23 cellular contexts compared by ENCODE assay signal in the genomic region with DNA sequence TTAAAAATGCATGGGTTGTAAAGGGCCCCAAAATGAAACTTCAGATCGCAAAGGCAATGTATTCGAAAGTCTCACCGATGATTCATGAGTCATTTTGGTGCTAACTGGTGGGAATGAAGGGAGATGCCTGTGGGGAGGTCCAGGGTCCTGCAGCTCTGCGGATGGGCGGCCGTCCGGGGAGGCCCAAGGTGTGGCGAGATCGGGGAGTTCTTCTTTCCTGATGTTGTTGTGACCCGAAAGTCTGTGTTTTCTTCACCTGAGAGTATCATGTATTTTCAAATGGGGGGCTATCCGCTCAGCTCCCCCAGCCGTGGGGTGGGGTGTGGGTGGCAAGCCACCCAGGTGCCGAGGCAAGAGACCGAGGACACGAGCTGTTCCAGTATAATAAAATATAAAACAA. TPM values are rescaled to one million over a fixed set of nuclear protein-coding genes. Genes with fewer than 3 reads are reported as not detected.
DNase-seq lines count a peak whose midpoint lies in the region; ATAC-seq and TF ChIP-seq lines count a peak whose summit lies in the region.
"Had no signal": no experiment of that assay in that cellular context is flagged by ENCODE, and none has a peak within 500 bp of the region (broad histone marks: within the 10 kb centered on the region; RNA-seq: fewer than 3 reads in every experiment).

No MANE protein-coding gene starts in this region.

- DNase-seq in cardiac septum (ENCODE audit: low spot score) (peak; percentile 56), Right ventricle myocardium inferior (ENCODE audit: missing footprints) (no peak), chondrocyte (ENCODE audit: low spot score) (peak; percentile 50), memory B cell (ENCODE audit: low spot score in 2 of 2) (no peak), spleen (peak; percentile 59), MG63 (no peak), dermis blood vessel endothelial cell (no peak), GM03348 (ENCODE audit: low spot score) (no peak)
- DNase-seq: AML-193, GDM1, HFFc6, Kasumi-1, NCI-H1092 treated with DMSO at 0.1 percent for 48 hours, NCI-H1436 treated with DMSO at 0.1 percent for 48 hours, NCI-H2029, NCI-H524 treated with DMSO at 0.1 percent for 48 hours, NCI-H82 had no signal

- TF ChIP-seq CTCF in chondrocyte (IDR thresholded peaks at IDR 0.05) = no peak
- TF ChIP-seq CTCF in spleen (IDR thresholded peaks at IDR 0.05 in 8 of 11, conservative IDR thresholded peaks at IDR 0.05 in 3 of 11) = no peak

- no peak overlapping the region for H3K4me3 ChIP-seq in spleen
- H3K4me3 ChIP-seq in MG63 = no peak overlapping the region
- H3K4me3 ChIP-seq: SJSA1 had no signal

- no peaks in the 10 kb centered on the region for H3K27me3 ChIP-seq in spleen (replicated peaks in 1 of 7)
- H3K27me3 ChIP-seq in MG63 = no peaks in the 10 kb centered on the region
- H3K27me3 ChIP-seq: SJSA1 had no signal

- ATAC-seq in Right ventricle myocardium inferior (no peak), memory B cell (ENCODE audit: low read depth) (no peak)
- ATAC-seq: Panc1 had no signal

- TF ChIP-seq POLR2A in spleen (IDR thresholded peaks at IDR 0.05) = no peak

- H3K4me3 Mint-ChIP-seq in chondrocyte (ENCODE audit: unreplicated experiment) = no peak overlapping the region
- H3K4me3 Mint-ChIP-seq in memory B cell = no peak overlapping the region
- H3K4me3 Mint-ChIP-seq: H9, HFFc6 had no signal

- H3K27ac Mint-ChIP-seq in chondrocyte (ENCODE audit: unreplicated experiment) = no peak overlapping the region
- H3K27ac Mint-ChIP-seq in memory B cell = peak overlapping the region; percentile 20
- H3K27ac Mint-ChIP-seq: HFFc6 had no signal

- H3K9me3 ChIP-seq in spleen = no peaks in the 10 kb centered on the region
- H3K9me3 ChIP-seq in MG63 = no peaks in the 10 kb centered on the region
- H3K9me3 ChIP-seq: SJSA1 had no signal

- H3K27me3 Mint-ChIP-seq in chondrocyte (ENCODE audit: low read depth) (no peaks in the 10 kb centered on the region), memory B cell (no peaks in the 10 kb centered on the region)

- H3K36me3 ChIP-seq in spleen (peaks cover 0 to 73% (median 13%) of the 10 kb centered on the region in 6 donors), MG63 (peaks cover 35% of the 10 kb centered on the region)

- peaks cover 15% of the 10 kb centered on the region for H3K36me3 Mint-ChIP-seq in chondrocyte (ENCODE audit: low read depth)
- H3K36me3 Mint-ChIP-seq in memory B cell = peaks cover 25% of the 10 kb centered on the region

- intact Hi-C loops in cardiac septum (cut with DNase I) = no loop called here
- intact Hi-C loops in Right ventricle myocardium inferior (cut with DNase I) = no loop called here
- intact Hi-C loops in spleen (cut with DNase I; ENCODE audit: low total_unique reads) = no loop called here

- peaks cover 0 to 17% (median under 1%) of the 10 kb centered on the region in 6 donors for H3K4me1 ChIP-seq in spleen

- WGBS in spleen, 5 donors = 95 to 98% (median 95%) methylated on average over 15 of the region's 15 CpGs

- H3K4me1 Mint-ChIP-seq in chondrocyte (ENCODE audit: low read depth) (peaks cover 21% of the 10 kb centered on the region), memory B cell (peaks cover 9% of the 10 kb centered on the region)

- H3K9me3 Mint-ChIP-seq in chondrocyte (ENCODE audit: low read depth) (no peaks in the 10 kb centered on the region), memory B cell (no peaks in the 10 kb centered on the region)

- no peak overlapping the region for H3K27ac ChIP-seq in spleen
- H3K27ac ChIP-seq: SJSA1 had no signal

RNA-seq across cellular contexts. Expression of gene TFDP1, which starts 36.5 kb away (rescaled TPM):
- total RNA-seq in cardiac septum = 38.8 TPM
- total RNA-seq in Right ventricle myocardium inferior = 46.7 TPM
- total RNA-seq in chondrocyte = 52.8 to 76.0 TPM (median 54.3 TPM) in 3 replicates
- 10 to 100 TPM; 47.5 to 91.7 (median 59.4) TPM for total RNA-seq in spleen
- 10 to 100 TPM; 21.7 to 42.4 (median 40.1) TPM for polyA plus RNA-seq in spleen
- 38.3 and 131 TPM in 2 replicates for total RNA-seq in MG63 (2014; rRNA removed; shearing (Covaris generic); ENCODE audit: low replicate concordance)
- 49.5 and 122 TPM in 2 replicates for total RNA-seq in dermis blood vessel endothelial cell

RNA-seq across cellular contexts. Expression of gene ATP4B, which starts 37.0 kb away (rescaled TPM):
- total RNA-seq in cardiac septum (not detected), Right ventricle myocardium inferior (not detected), chondrocyte (not detected in 3 replicates), spleen (under 1 TPM in 3 of 7 donors, not detected in 4; 0.32 to 0.46 (median 0.43) TPM), dermis blood vessel endothelial cell (not detected in 2 replicates)
- under 1 TPM; 0.09 to 0.15 (median 0.13) TPM for polyA plus RNA-seq in spleen
- not detected in 2 replicates for total RNA-seq in MG63 (2014; rRNA removed; shearing (Covaris generic); ENCODE audit: low replicate concordance)
- total RNA-seq: A172, H9, HFFc6, MCF 10A, SJSA1 had no signal
- polyA plus RNA-seq: AG04450 had no signal

RNA-seq across cellular contexts. Expression of gene GRK1, which starts 46.0 kb away (rescaled TPM):
- total RNA-seq in cardiac septum = 0.48 TPM
- total RNA-seq in Right ventricle myocardium inferior = 0.11 TPM
- total RNA-seq in chondrocyte = 0.07 TPM in 1 of 3 replicates, not detected in the others
- not detected for total RNA-seq in spleen
- polyA plus RNA-seq in spleen = not detected
- not detected in 2 replicates for total RNA-seq in MG63 (2014; rRNA removed; shearing (Covaris generic); ENCODE audit: low replicate concordance)
- total RNA-seq in dermis blood vessel endothelial cell = not detected in 2 replicates
- total RNA-seq: A172, HFFc6, MCF 10A had no signal
- polyA plus RNA-seq: AG04450 had no signal

Comparison
In these comparisons a context has a peak if more than half of its experiments do, and no peak if none do; other contexts are left out.
1. DNase-seq: peak in cardiac septum (single experiment), chondrocyte (single experiment) and spleen (single experiment); none in Right ventricle myocardium inferior (single experiment), memory B cell (0 of 2), MG63 (single experiment), dermis blood vessel endothelial cell (single experiment) and GM03348 (single experiment).